ENCODE assay signal across 8 cellular contexts in the genomic region with DNA sequence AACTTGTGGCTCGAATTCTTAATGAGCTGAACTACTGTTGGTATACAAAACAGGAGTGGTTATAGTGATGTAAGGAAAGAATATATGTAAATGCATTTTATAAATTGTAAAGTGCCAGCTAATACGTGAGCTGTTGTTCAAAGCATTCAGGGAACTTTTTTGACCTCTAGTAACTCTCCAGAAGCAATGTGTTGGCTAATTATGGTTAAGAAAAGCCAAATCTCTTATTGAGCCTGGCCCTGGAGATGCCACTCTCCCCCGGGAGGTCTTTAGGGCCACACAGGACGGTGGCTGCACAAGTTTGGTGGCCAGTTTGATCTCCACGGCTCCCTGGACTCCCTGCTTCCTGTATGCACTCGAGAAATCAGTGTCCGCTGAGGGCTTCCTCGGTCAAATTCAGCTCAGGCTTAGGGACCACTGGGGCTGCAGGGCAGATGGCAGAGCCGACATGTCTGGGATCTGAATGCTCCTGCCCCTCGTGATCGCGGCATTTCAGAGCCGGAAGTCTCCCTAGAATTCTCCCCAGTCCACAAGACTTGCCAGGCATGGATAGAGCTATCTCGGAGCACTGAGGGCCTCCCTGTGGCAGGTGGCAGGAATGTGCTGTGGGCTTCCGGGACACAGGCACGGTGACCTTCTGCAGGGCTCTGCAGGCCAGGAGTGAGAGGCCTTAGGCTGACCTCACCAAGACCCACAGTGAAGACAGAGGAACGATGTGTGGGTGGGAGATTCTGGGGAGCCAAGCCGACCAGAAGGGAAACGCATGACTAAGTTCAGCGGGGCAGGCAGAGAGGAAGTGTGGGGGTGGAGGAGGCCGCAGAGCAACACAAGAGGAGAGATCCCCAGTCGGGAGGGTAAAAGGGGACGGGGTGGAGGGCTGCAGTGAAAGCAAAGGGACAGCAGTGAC. TPM values are rescaled to one million over a fixed set of nuclear protein-coding genes. Genes with fewer than 3 reads are reported as not detected.
A peak's percentile ranks its signal among the peaks of the same experiment; 100 is the strongest.
DNase-seq lines count a peak whose midpoint lies in the region; ATAC-seq and TF ChIP-seq lines count a peak whose summit lies in the region.

No MANE protein-coding gene starts in this region.

- H3K4me3 Mint-ChIP-seq in GM23338 (no peak overlapping the region), activated B cell treated with CpG ODN at 0.5 μM for 24 hours (peak overlapping the region; percentile 72)

- H3K36me3 Mint-ChIP-seq in GM23338 (ENCODE audit: low read depth) (peaks cover 25% of the 10 kb centered on the region), activated B cell treated with CpG ODN at 0.5 μM for 24 hours (ENCODE audit: low read depth) (peaks cover 25% of the 10 kb centered on the region)

- H3K27me3 Mint-ChIP-seq in GM23338 (ENCODE audit: insufficient read depth, low read depth, poor library complexity) (peaks cover 5% of the 10 kb centered on the region), activated B cell treated with CpG ODN at 0.5 μM for 24 hours (no peaks in the 10 kb centered on the region)

- intact Hi-C loops in activated B cell treated with CpG ODN at 0.5 μM for 24 hours (cut with micrococcal nuclease) = no loop called here

- H3K9me3 ChIP-seq in AG04450 (ENCODE audit: control insufficient read depth, insufficient read depth, low read length) (no peaks in the 10 kb centered on the region; the same call in 1 of the 2 replicates), fibroblast of lung (ENCODE audit: control insufficient read depth, insufficient read depth, low read depth, low read length) (no peaks in the 10 kb centered on the region), parathyroid adenoma (ENCODE audit: control insufficient read depth, low read length) (no peaks in the 10 kb centered on the region), tibial nerve (no peaks in the 10 kb centered on the region), Karpas-422 (ENCODE audit: low read length) (no peaks in the 10 kb centered on the region)

- H3K79me2 ChIP-seq in GM23338 (replicated peaks; ENCODE audit: insufficient read depth) (no peaks in the 10 kb centered on the region), fibroblast of lung (ENCODE audit: control insufficient read depth, insufficient read depth, low read length) (no peaks in the 10 kb centered on the region), parathyroid adenoma (no peaks in the 10 kb centered on the region), Karpas-422 (ENCODE audit: low read length) (no peaks in the 10 kb centered on the region)

- TF ChIP-seq CTCF in AG04450 (IDR thresholded peaks at IDR 0.05; ENCODE audit: low read depth, low read length) (peak; percentile 17; the same call in 1 of the 2 replicates), GM23338 (conservative IDR thresholded peaks at IDR 0.05; ENCODE audit: low read depth in 2 of 2) (peak in 1 of 2 experiments; percentile 19; a peak in 1 of 4 replicates), activated B cell treated with CpG ODN at 0.5 μM for 24 hours (IDR thresholded peaks at IDR 0.05) (no peak), fibroblast of lung (conservative IDR thresholded peaks at IDR 0.05 in 1 of 2, IDR thresholded peaks at IDR 0.05 in 1 of 2; ENCODE audit: low read depth in 1 of 2, low read length in 2 of 2) (no peak), parathyroid adenoma (IDR thresholded peaks at IDR 0.05) (no peak), tibial nerve (IDR thresholded peaks at IDR 0.05) (no peak)

- no peaks in the 10 kb centered on the region for H3K9me2 ChIP-seq in GM23338 (ENCODE audit: insufficient read depth)
- H3K9me2 ChIP-seq in Karpas-422 (replicated peaks; ENCODE audit: insufficient read depth, low read length) = no peaks in the 10 kb centered on the region

- H3K36me3 ChIP-seq in GM23338 (ENCODE audit: insufficient read depth) (no peaks in the 10 kb centered on the region), fibroblast of lung (ENCODE audit: control insufficient read depth, insufficient read depth, low read length) (no peaks in the 10 kb centered on the region), parathyroid adenoma (ENCODE audit: control insufficient read depth, insufficient read depth, low read length) (no peaks in the 10 kb centered on the region), tibial nerve (peaks cover 0 to 39% (median 0%) of the 10 kb centered on the region in 3 donors), Karpas-422 (ENCODE audit: insufficient read depth, low read length) (peaks cover 11% of the 10 kb centered on the region; the same call in 1 of the 2 replicates)

- 20 to 28% methylated on average over 19 to 22 of the region's 23 CpGs for WGBS in tibial nerve, 2 donors

- ATAC-seq in GM23338 (peak; percentile 66), activated B cell treated with CpG ODN at 0.5 μM for 24 hours (ENCODE audit: low read depth) (peak; percentile 88), GM19455 (IDR thresholded peaks at IDR 0.05; ENCODE audit: unreplicated experiment) (no peak)

- no peak for TF ChIP-seq POLR2A in tibial nerve (IDR thresholded peaks at IDR 0.05)

- H3K27ac ChIP-seq in AG04450 (ENCODE audit: low read depth, low read length) (peak overlapping the region; percentile 61), GM23338 (ENCODE audit: low read depth) (no peak overlapping the region), fibroblast of lung (ENCODE audit: insufficient read depth, low read length) (peak overlapping the region; percentile 56), parathyroid adenoma (peak overlapping the region; percentile 11), tibial nerve (peak overlapping the region in 1 of 4 donors; percentile 4), Karpas-422 (ENCODE audit: low read length) (no peak overlapping the region)

- H3K4me3 ChIP-seq in AG04450 (ENCODE audit: low read depth, low read length) (no peak overlapping the region), GM23338 (no peak overlapping the region), fibroblast of lung (replicated peaks in 1 of 4; ENCODE audit: control extremely low read depth in 1 of 4, insufficient read depth in 1 of 4, low read depth in 3 of 4, low read length in 4 of 4) (no peak overlapping the region), parathyroid adenoma (ENCODE audit: low read depth, low read length) (no peak overlapping the region), tibial nerve (no peak overlapping the region), Karpas-422 (ENCODE audit: low read length) (no peak overlapping the region)

- H3K4me2 ChIP-seq in GM23338 (peak overlapping the region; percentile 43; the same call in 1 of the 2 replicates), fibroblast of lung (ENCODE audit: extremely low read depth, insufficient read depth, low read length) (peak overlapping the region; percentile 48), parathyroid adenoma (ENCODE audit: low read length) (no peak overlapping the region), Karpas-422 (ENCODE audit: low read depth, low read length, poor library complexity, severe bottlenecking) (no peak overlapping the region)

- H3K27me3 ChIP-seq in AG04450 (ENCODE audit: control insufficient read depth, insufficient read depth, low read length) (no peaks in the 10 kb centered on the region), GM23338 (ENCODE audit: insufficient read depth) (no peaks in the 10 kb centered on the region), fibroblast of lung (ENCODE audit: control insufficient read depth, insufficient read depth, low read length) (no peaks in the 10 kb centered on the region), parathyroid adenoma (ENCODE audit: control insufficient read depth, insufficient read depth, low read length) (no peaks in the 10 kb centered on the region), tibial nerve (no peaks in the 10 kb centered on the region), Karpas-422 (ENCODE audit: low read length) (no peaks in the 10 kb centered on the region)

- H3F3A ChIP-seq in GM23338 (replicated peaks; ENCODE audit: low read depth) = no peaks in the 10 kb centered on the region

- H3K9me3 Mint-ChIP-seq in GM23338 (no peaks in the 10 kb centered on the region; the same call in 2 of the 3 replicates), activated B cell treated with CpG ODN at 0.5 μM for 24 hours (no peaks in the 10 kb centered on the region)

- DNase-seq in AG04450 (ENCODE audit: low read depth, low spot score) (peak; percentile 16), GM23338 (ENCODE audit: low spot score) (no peak), activated B cell treated with CpG ODN at 0.5 μM for 24 hours (no peak), fibroblast of lung (ENCODE audit: low read depth in 2 of 2) (peak; percentile 35 to 79), tibial nerve (ENCODE audit: low spot score in 2 of 2) (no peak), Karpas-422 (no peak)

- POLR2A ChIA-PET in AG04450 (lab: Yijun Ruan, JAX) = no interaction called here
- POLR2A ChIA-PET in activated B cell treated with CpG ODN at 0.5 μM for 24 hours (lab: Charles Lee) = interaction anchor here (0.8 kb wide), 1 partner anchor 27 kb away, joined by 3 read pairs; no protein-coding TSS in a partner anchor

- H3K4me1 ChIP-seq in GM23338 (ENCODE audit: insufficient read depth) (peaks cover 10% of the 10 kb centered on the region; the same call in 1 of the 2 replicates), fibroblast of lung (ENCODE audit: control insufficient read depth, extremely low read depth, insufficient read depth, low read length) (peaks cover 13% of the 10 kb centered on the region), parathyroid adenoma (peaks cover 3% of the 10 kb centered on the region), tibial nerve (peaks cover 0 to 16% (median 11%) of the 10 kb centered on the region in 4 donors), Karpas-422 (ENCODE audit: low read length) (no peaks in the 10 kb centered on the region)

- H3K4me1 Mint-ChIP-seq in GM23338 (peaks cover 29% of the 10 kb centered on the region), activated B cell treated with CpG ODN at 0.5 μM for 24 hours (peaks cover 29% of the 10 kb centered on the region)

- peak overlapping the region; percentile 90 for H3K27ac Mint-ChIP-seq in GM23338
- peak overlapping the region; percentile 54 for H3K27ac Mint-ChIP-seq in activated B cell treated with CpG ODN at 0.5 μM for 24 hours

- CTCF ChIA-PET in AG04450 (lab: Charles Lee) = no interaction called here
- CTCF ChIA-PET in activated B cell treated with CpG ODN at 0.5 μM for 24 hours (lab: Charles Lee) = no interaction called here

- no peak for TF ChIP-seq EP300 in tibial nerve (IDR thresholded peaks at IDR 0.05)

- no peak overlapping the region for H2AFZ ChIP-seq in GM23338
- H2AFZ ChIP-seq in fibroblast of lung (ENCODE audit: low read length) = no peak overlapping the region
- no peak overlapping the region for H2AFZ ChIP-seq in parathyroid adenoma
- H2AFZ ChIP-seq in Karpas-422 (ENCODE audit: low read length) = no peak overlapping the region

- H3K9ac ChIP-seq in fibroblast of lung (ENCODE audit: insufficient read depth, low read length) (no peak overlapping the region), parathyroid adenoma (no peak overlapping the region), Karpas-422 (ENCODE audit: low read length) (no peak overlapping the region)

- H4K20me1 ChIP-seq in GM23338 (replicated peaks; ENCODE audit: insufficient read depth) = no peaks in the 10 kb centered on the region
- no peaks in the 10 kb centered on the region for H4K20me1 ChIP-seq in fibroblast of lung (ENCODE audit: control insufficient read depth, extremely low read depth, insufficient read depth, low read length)
- no peaks in the 10 kb centered on the region for H4K20me1 ChIP-seq in Karpas-422 (ENCODE audit: insufficient read depth, low read depth, low read length)

RNA-seq across cellular contexts. Expression of a gene that starts 18.6 kb away (rescaled TPM):
- polyA plus RNA-seq in AG04450 (2011; rRNA removed) = 0.38 and 0.45 TPM in 2 replicates
- polyA minus RNA-seq in AG04450 (2011; rRNA and poly(A)+ RNA removed) = 0.55 and 0.65 TPM in 2 replicates
- total RNA-seq in GM23338 (2014; rRNA removed; shearing (Covaris generic)) = 1.5 and 2.2 TPM in 2 replicates
- polyA plus RNA-seq in GM23338 (2016; fragmentation: Nextera tagmentation; extraction: Ambion mirVana) = 0.68 and 1.0 TPM in 2 replicates
- 0.69 and 1.1 TPM in 2 replicates for total RNA-seq in activated B cell treated with CpG ODN at 0.5 μM for 24 hours
- total RNA-seq in fibroblast of lung = 0.77 and 0.99 TPM in 2 replicates
- 0.38 and 1.1 TPM in 2 replicates for polyA plus RNA-seq in fibroblast of lung
- polyA plus RNA-seq in fibroblast of lung (2012) = 0.37 and 1.4 TPM in 2 replicates
- 2.5 and 3.4 TPM in 2 replicates for polyA minus RNA-seq in fibroblast of lung (ENCODE audit: low replicate concordance)
- total RNA-seq in tibial nerve = 1 to 10 TPM in 3 of 4 donors, under 1 TPM in 1; 0.90 to 5.2 (median 2.3) TPM
- 0.04 and 0.43 TPM in 2 replicates for total RNA-seq in Karpas-422 (2014; rRNA removed; shearing (Covaris generic); ENCODE audit: low replicate concordance)

Comparison
In these comparisons a context has a peak if more than half of its experiments do, and no peak if none do; other contexts are left out.
1. DNase-seq: peak in AG04450 (single experiment) and fibroblast of lung (2 of 2); none in GM23338 (single experiment), activated B cell treated with CpG ODN at 0.5 μM for 24 hours (single experiment), tibial nerve (0 of 2) and Karpas-422 (single experiment).
2. H3K27ac ChIP-seq: peak in AG04450 (single experiment), fibroblast of lung (single experiment) and parathyroid adenoma (single experiment); none in GM23338 (single experiment) and Karpas-422 (single experiment).
3. H3K4me2 ChIP-seq: peak in GM23338 (single experiment) and fibroblast of lung (single experiment); none in parathyroid adenoma (single experiment) and Karpas-422 (single experiment).